In the genomic region with DNA sequence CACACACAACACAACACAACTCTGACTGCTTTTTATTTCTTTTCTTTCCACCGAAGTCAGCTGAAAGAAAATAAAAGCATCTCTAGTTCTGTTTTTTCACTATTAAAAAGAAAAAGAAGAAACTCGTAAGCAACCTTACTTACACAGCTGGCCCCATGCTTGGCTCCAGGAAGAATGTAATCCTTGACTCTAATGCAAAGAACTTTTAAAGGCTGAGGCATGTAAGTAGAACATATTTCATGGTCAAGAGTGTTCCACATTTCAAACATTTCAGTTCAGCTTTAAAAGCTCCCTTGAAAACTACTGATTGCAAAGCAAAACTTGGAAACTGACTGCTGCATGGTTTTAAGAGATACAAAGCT, we compare ENCODE assay signal across 12 cellular contexts. TPM values are rescaled to one million over a fixed set of nuclear protein-coding genes. Genes with fewer than 3 reads are reported as not detected.
DNase-seq lines count a peak whose midpoint lies in the region; ATAC-seq and TF ChIP-seq lines count a peak whose summit lies in the region.
"Had no signal": no experiment of that assay in that cellular context is flagged by ENCODE, and none has a peak within 500 bp of the region (broad histone marks: within the 10 kb centered on the region; RNA-seq: fewer than 3 reads in every experiment).

No MANE protein-coding gene starts in this region.

- peak overlapping the region; percentile 83 to 95 (median 90) for H3K27ac ChIP-seq in heart right ventricle
- peak overlapping the region; percentile 88 for H3K27ac ChIP-seq in muscle layer of duodenum (ENCODE audit: low read length)
- H3K27ac ChIP-seq: neutrophil had no signal

- no peak for ATAC-seq in heart right ventricle
- ATAC-seq in left lobe of liver = no peak

- H3K36me3 Mint-ChIP-seq in chondrocyte (ENCODE audit: low read depth) = no peaks in the 10 kb centered on the region
- H3K36me3 Mint-ChIP-seq: activated naive CD4-positive, alpha-beta T cell treated with anti-CD3 and anti-CD28 coated beads, Interleukin-2, amount 50 U/mL, for 24 hours; CD4-positive, CD25-positive, alpha-beta regulatory T cell had no signal

- H3K4me1 Mint-ChIP-seq in chondrocyte (ENCODE audit: low read depth) = peaks cover 60% of the 10 kb centered on the region
- H3K4me1 Mint-ChIP-seq: activated naive CD4-positive, alpha-beta T cell treated with anti-CD3 and anti-CD28 coated beads, Interleukin-2, amount 50 U/mL, for 24 hours had no signal

- H3K4me1 ChIP-seq in heart right ventricle (peaks cover 6 to 70% (median 56%) of the 10 kb centered on the region in 9 donors), muscle layer of duodenum (ENCODE audit: control insufficient read depth in 1 of 2, insufficient read depth in 2 of 2, low read length in 2 of 2) (peaks cover 9 to 17% of the 10 kb centered on the region in 2 donors)

- no peaks in the 10 kb centered on the region for H3K9me3 ChIP-seq in heart right ventricle
- no peaks in the 10 kb centered on the region for H3K9me3 ChIP-seq in muscle layer of duodenum (ENCODE audit: control insufficient read depth in 1 of 2, low read length in 2 of 2)
- H3K9me3 ChIP-seq: neutrophil had no signal

- H3K27me3 ChIP-seq in heart right ventricle = peaks cover 0 to 6% (median 0%) of the 10 kb centered on the region in 7 donors
- no peaks in the 10 kb centered on the region for H3K27me3 ChIP-seq in muscle layer of duodenum (ENCODE audit: low read depth, low read length)

- no peaks in the 10 kb centered on the region for H3K9me3 Mint-ChIP-seq in chondrocyte (ENCODE audit: low read depth)
- H3K9me3 Mint-ChIP-seq: activated naive CD4-positive, alpha-beta T cell treated with anti-CD3 and anti-CD28 coated beads, Interleukin-2, amount 50 U/mL, for 24 hours; CD4-positive, CD25-positive, alpha-beta regulatory T cell had no signal

- peak overlapping the region; percentile 82 for H3K4me3 Mint-ChIP-seq in chondrocyte (ENCODE audit: unreplicated experiment)
- H3K4me3 Mint-ChIP-seq: activated naive CD4-positive, alpha-beta T cell treated with anti-CD3 and anti-CD28 coated beads, Interleukin-2, amount 50 U/mL, for 24 hours; CD4-positive, CD25-positive, alpha-beta regulatory T cell had no signal

- H3K27ac Mint-ChIP-seq in chondrocyte (ENCODE audit: unreplicated experiment) = peak overlapping the region; percentile 87
- H3K27ac Mint-ChIP-seq: activated naive CD4-positive, alpha-beta T cell treated with anti-CD3 and anti-CD28 coated beads, Interleukin-2, amount 50 U/mL, for 24 hours; CD4-positive, CD25-positive, alpha-beta regulatory T cell had no signal

- no peak for DNase-seq in heart right ventricle
- no peak for DNase-seq in cardiac septum (ENCODE audit: low spot score)
- no peak for DNase-seq in chondrocyte (ENCODE audit: low spot score)
- no peak for DNase-seq in left lobe of liver (ENCODE audit: low spot score)
- DNase-seq in NCI-H128 (lab: John Stamatoyannopoulos, UW; ENCODE audit: unreplicated experiment) = no peak
- no peak for DNase-seq in activated T-cell treated with anti-CD3 and anti-CD28 coated beads for 4 hours
- no peak for DNase-seq in activated T-cell treated with anti-CD3 and anti-CD28 coated beads, Interleukin-2, amount 50 U/mL, for 48 hours

- H3K4me3 ChIP-seq in heart right ventricle (peak overlapping the region; percentile 47 to 83 (median 74)), muscle layer of duodenum (ENCODE audit: low read depth in 1 of 2, low read length in 2 of 2) (peak overlapping the region; percentile 68 to 78)

- 3% methylated on average over 2 of the region's 2 CpGs for WGBS in heart right ventricle, 2 donors

- no peaks in the 10 kb centered on the region for H3K27me3 Mint-ChIP-seq in chondrocyte (ENCODE audit: low read depth)

- intact Hi-C loops in heart right ventricle (cut with DNase I) = loop anchor here in 8 of 10 donors (1.0 to 5.0 kb wide), 6 partner anchors 50 to 180 kb away; no protein-coding TSS in a partner anchor
- intact Hi-C loops in cardiac septum (cut with DNase I) = loop anchor here (5.0 kb wide), 1 partner anchor 50 kb away; no protein-coding TSS in a partner anchor

- no peak for TF ChIP-seq CTCF in heart right ventricle (IDR thresholded peaks at IDR 0.05)
- no peak for TF ChIP-seq CTCF in chondrocyte (IDR thresholded peaks at IDR 0.05)

- H3K36me3 ChIP-seq in heart right ventricle = peaks cover 0 to 5% (median 0%) of the 10 kb centered on the region in 9 donors
- H3K36me3 ChIP-seq in muscle layer of duodenum (ENCODE audit: control insufficient read depth in 1 of 2, insufficient read depth in 2 of 2, low read length in 2 of 2) = no peaks in the 10 kb centered on the region
- H3K36me3 ChIP-seq: neutrophil had no signal

RNA-seq across cellular contexts. Expression of a gene that starts 0.6 kb away (rescaled TPM):
- total RNA-seq in heart right ventricle = 100 to 1,000 TPM in 2 of 10 donors, 10 to 100 TPM in 8; 50.5 to 109 (median 86.0) TPM
- polyA plus RNA-seq in heart right ventricle = 10 to 100 TPM; 12.4 to 24.1 TPM
- 90.6 TPM for total RNA-seq in cardiac septum
- 36.2 to 139 TPM (median 37.6 TPM) in 3 replicates for total RNA-seq in chondrocyte
- total RNA-seq in left lobe of liver = 3.2 TPM
- total RNA-seq: CD4-positive, CD25-positive, alpha-beta regulatory T cell had no signal
- polyA plus RNA-seq: CD4-positive, CD25-positive, alpha-beta regulatory T cell had no signal

RNA-seq across cellular contexts. Expression of a gene that starts 38.1 kb away (rescaled TPM):
- 10 to 100 TPM in 8 of 10 donors, 1 to 10 TPM in 2; 8.5 to 17.0 (median 14.5) TPM for total RNA-seq in heart right ventricle
- 10 to 100 TPM in 1 of 2 donors, 1 to 10 TPM in 1; 1.7 to 11.7 TPM for polyA plus RNA-seq in heart right ventricle
- 14.6 TPM for total RNA-seq in cardiac septum
- total RNA-seq in chondrocyte = 2.6 to 4.1 TPM (median 3.0 TPM) in 3 replicates
- total RNA-seq in left lobe of liver = 1.5 TPM
- total RNA-seq: CD4-positive, CD25-positive, alpha-beta regulatory T cell; HT1080 had no signal
- polyA plus RNA-seq: CD4-positive, CD25-positive, alpha-beta regulatory T cell had no signal
